In genomic region chr15:87712211-87712610, GRCh38 we compare ENCODE assay signal across 22 cellular contexts.
"Had no signal": no experiment of that assay in that cellular context is flagged by ENCODE, and none has a peak within 500 bp of the region (broad histone marks: within the 10 kb centered on the region; RNA-seq: fewer than 3 reads in every experiment).

No MANE protein-coding gene starts in this region.

- H3K36me3 ChIP-seq: Peyer's patch had no signal

- DNase-seq: activated B cell treated with CpG ODN at 0.5 μM for 24 hours; activated CD4-positive, alpha-beta memory T cell treated with anti-CD3 and anti-CD28 coated beads for 36 hours; activated CD4-positive, alpha-beta T cell treated with anti-CD3 and anti-CD28 coated beads for 1 hour; activated CD4-positive, alpha-beta T cell treated with anti-CD3 and anti-CD28 coated beads, Interleukin-2, amount 10 ng/mL, durations not matched to agents 7 days and 5 days; activated CD8-positive, alpha-beta memory T cell treated with anti-CD3 and anti-CD28 coated beads for 24 hours; activated effector memory CD4-positive, alpha-beta T cell treated with anti-CD3 and anti-CD28 coated beads, Interleukin-2, amount 50 U/mL, for 16 hours; activated naive CD4-positive, alpha-beta T cell treated with Interleukin-2 at 50 U/mL for 16 hours; activated T-cell treated with anti-CD3 and anti-CD28 coated beads, Interleukin-2, amount 50 U/mL, for 4 hours; amygdala; Karpas-422; NCI-H1105 treated with DMSO at 0.1 percent for 48 hours; NCI-H1436 treated with DMSO at 0.1 percent for 48 hours; NCI-H187; NCI-H446 treated with DMSO at 0.1 percent for 48 hours; NCI-H524 treated with DMSO at 0.1 percent for 48 hours; NCI-H748 treated with DMSO at 0.1 percent for 48 hours; Peyer's patch; SHP77 treated with DMSO at 0.1 percent for 48 hours; T-cell; T-helper 2 cell; T1000 had no signal

- H3K27ac ChIP-seq: Peyer's patch had no signal

- H3K4me3 ChIP-seq: K562, Peyer's patch had no signal

- H3K4me1 ChIP-seq: Peyer's patch had no signal

- H3K27me3 ChIP-seq: Peyer's patch had no signal

- H3K9me3 ChIP-seq: Peyer's patch had no signal

- ATAC-seq: activated T-cell treated with anti-CD3 and anti-CD28 coated beads, Interleukin-2, amount 50 U/mL, for 4 hours; K562; T-cell had no signal
